In the genomic region with DNA sequence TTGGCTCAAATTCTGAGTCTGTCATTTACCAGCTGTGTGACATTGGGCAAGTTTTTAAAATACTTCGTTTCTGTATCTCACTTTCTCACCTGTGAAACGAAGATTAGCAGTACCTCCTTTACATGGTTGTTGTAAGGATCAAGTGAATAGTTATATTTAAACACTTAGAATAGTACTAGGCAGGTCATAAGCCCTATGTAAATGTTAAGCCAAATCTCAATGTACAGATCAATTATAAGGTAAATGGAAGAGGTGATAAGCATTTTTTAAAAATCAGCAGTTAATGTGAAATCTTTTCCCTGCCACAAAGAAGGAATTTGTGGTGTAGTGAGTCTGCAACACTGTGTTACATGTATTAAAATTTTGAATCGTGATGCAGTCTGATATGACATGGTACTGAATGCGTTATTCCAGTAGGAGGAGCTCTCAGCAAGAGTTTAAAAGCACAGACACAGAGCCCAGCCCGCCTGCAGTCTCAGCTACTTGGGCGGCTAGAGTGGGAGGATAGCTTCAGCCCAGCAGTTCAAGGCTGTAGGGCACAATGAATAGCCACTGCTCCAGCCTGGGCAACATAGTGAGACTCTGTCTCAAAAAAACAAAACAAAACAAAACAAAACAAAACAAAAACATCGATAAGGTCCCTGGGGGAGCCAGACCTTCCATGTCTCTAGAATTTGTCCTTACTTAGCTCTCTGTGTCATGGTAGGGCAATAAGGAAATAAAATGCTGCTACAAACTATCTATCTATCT, we compare ENCODE assay signal across 8 cellular contexts. TPM values are rescaled to one million over a fixed set of nuclear protein-coding genes. Genes with fewer than 3 reads are reported as not detected.
DNase-seq lines count a peak whose midpoint lies in the region; ATAC-seq and TF ChIP-seq lines count a peak whose summit lies in the region.

No MANE protein-coding gene starts in this region.

- ATAC-seq in GM21723 (IDR thresholded peaks at IDR 0.05; ENCODE audit: unreplicated experiment) (peak; percentile 93), gastroesophageal sphincter (peak; percentile 92), HG02970 (IDR thresholded peaks at IDR 0.05; ENCODE audit: low FRiP score, unreplicated experiment) (no peak)
- ATAC-seq in activated T-helper 17 cell treated with anti-CD3 and anti-CD28 coated beads, Interleukin-2, amount 50 U/mL, for 72 hours (replicated peaks) = peak; percentile 99

- no peak for TF ChIP-seq POLR2A in gastroesophageal sphincter (IDR thresholded peaks at IDR 0.05)

- H3K14ac ChIP-seq in trophoblast cell (ENCODE audit: low read length) = no peak overlapping the region

- no peak overlapping the region for H3K4me3 ChIP-seq in gastroesophageal sphincter
- no peak overlapping the region for H3K4me3 ChIP-seq in trophoblast cell (ENCODE audit: low read depth, low read length)

- no peak overlapping the region for H3K23ac ChIP-seq in trophoblast cell (ENCODE audit: low read length)

- no peaks in the 10 kb centered on the region for H3K79me2 ChIP-seq in trophoblast cell (ENCODE audit: control insufficient read depth, insufficient read depth, low read length, poor library complexity)

- H3K36me3 Mint-ChIP-seq in activated T-helper 17 cell treated with anti-CD3 and anti-CD28 coated beads, Interleukin-2, amount 50 U/mL, for 72 hours (ENCODE audit: low read depth) = no peaks in the 10 kb centered on the region

- no peaks in the 10 kb centered on the region for H3K9me3 Mint-ChIP-seq in activated T-helper 17 cell treated with anti-CD3 and anti-CD28 coated beads, Interleukin-2, amount 50 U/mL, for 72 hours

- H3K27me3 ChIP-seq in gastroesophageal sphincter (no peaks in the 10 kb centered on the region), trophoblast cell (ENCODE audit: insufficient read depth, low read length) (no peaks in the 10 kb centered on the region)

- peak; percentile 38 to 72 (median 60) for TF ChIP-seq CTCF in gastroesophageal sphincter (IDR thresholded peaks at IDR 0.05)

- DNase-seq in GF-D8 (lab: John Stamatoyannopoulos, UW) = peak; percentile 27
- DNase-seq in KBM-7 = peak; percentile 85
- DNase-seq in OCI-M1 (lab: John Stamatoyannopoulos, UW) = peak; percentile 94
- DNase-seq in trophoblast cell = peak; percentile 78 to 87

- H3K79me1 ChIP-seq in trophoblast cell (ENCODE audit: low read length) = no peaks in the 10 kb centered on the region

- H2BK120ac ChIP-seq in trophoblast cell (ENCODE audit: insufficient read depth, low read length, poor library complexity) = no peak overlapping the region

- H4K8ac ChIP-seq in trophoblast cell (ENCODE audit: low read depth, low read length) = no peak overlapping the region

- H2BK12ac ChIP-seq in trophoblast cell (ENCODE audit: low read length) = no peak overlapping the region

- H3K4me1 ChIP-seq in gastroesophageal sphincter (no peaks in the 10 kb centered on the region), trophoblast cell (ENCODE audit: control insufficient read depth in 1 of 2, insufficient read depth in 2 of 2, low read length in 2 of 2) (no peaks in the 10 kb centered on the region)

- WGBS in gastroesophageal sphincter (ENCODE audit: low coverage in 1 of 2), 2 donors = 8 to 17% methylated on average over 6 to 7 of the region's 7 CpGs
- WGBS in trophoblast cell (ENCODE audit: extremely low coverage, insufficient coverage, insufficient read length) = no CpG with 5 or more reads among the region's 7 CpGs

- no peak overlapping the region for H3K9ac ChIP-seq in trophoblast cell (ENCODE audit: low read length)

- H3K4ac ChIP-seq in trophoblast cell (ENCODE audit: low read depth, low read length) = no peak overlapping the region

- no peaks in the 10 kb centered on the region for H3K9me3 ChIP-seq in gastroesophageal sphincter
- peaks cover 3% of the 10 kb centered on the region for H3K9me3 ChIP-seq in trophoblast cell (ENCODE audit: insufficient read depth, low read depth, low read length)

- TF ChIP-seq EP300 in gastroesophageal sphincter (IDR thresholded peaks at IDR 0.05) = no peak

- H3K27me3 Mint-ChIP-seq in activated T-helper 17 cell treated with anti-CD3 and anti-CD28 coated beads, Interleukin-2, amount 50 U/mL, for 72 hours = no peaks in the 10 kb centered on the region

- H3K27ac ChIP-seq in gastroesophageal sphincter = no peak overlapping the region
- H3K27ac ChIP-seq in trophoblast cell (ENCODE audit: low read depth, low read length) = no peak overlapping the region

- no peak overlapping the region for H3K4me3 Mint-ChIP-seq in activated T-helper 17 cell treated with anti-CD3 and anti-CD28 coated beads, Interleukin-2, amount 50 U/mL, for 72 hours

- no peak overlapping the region for H3K4me2 ChIP-seq in trophoblast cell (ENCODE audit: low read length)

- no peaks in the 10 kb centered on the region for H3K36me3 ChIP-seq in gastroesophageal sphincter
- no peaks in the 10 kb centered on the region for H3K36me3 ChIP-seq in trophoblast cell (ENCODE audit: control insufficient read depth in 1 of 2, insufficient read depth in 2 of 2, low read length in 2 of 2)

- no peak overlapping the region for H3K18ac ChIP-seq in trophoblast cell (ENCODE audit: low read length)

- H2BK5ac ChIP-seq in trophoblast cell (ENCODE audit: low read depth, low read length, poor library complexity) = no peak overlapping the region

- H2AK5ac ChIP-seq in trophoblast cell (ENCODE audit: low read length) = no peak overlapping the region

- H2AFZ ChIP-seq in trophoblast cell (ENCODE audit: insufficient read depth, low read length, poor library complexity) = no peak overlapping the region

- H3K4me1 Mint-ChIP-seq in activated T-helper 17 cell treated with anti-CD3 and anti-CD28 coated beads, Interleukin-2, amount 50 U/mL, for 72 hours = no peaks in the 10 kb centered on the region

- no peak overlapping the region for H3K27ac Mint-ChIP-seq in activated T-helper 17 cell treated with anti-CD3 and anti-CD28 coated beads, Interleukin-2, amount 50 U/mL, for 72 hours

- H4K91ac ChIP-seq in trophoblast cell (ENCODE audit: low read depth, low read length) = no peak overlapping the region

- H4K12ac ChIP-seq in trophoblast cell (ENCODE audit: low read depth, low read length) = no peak overlapping the region

- in situ Hi-C loops in KBM-7 (cut with MboI; ENCODE audit: low pct_unique_long_range_greater_than_20kb, low sequenced_read_pairs) = loop anchor here (25.0 kb wide), 2 partner anchors 473 to 773 kb away; no protein-coding TSS in a partner anchor

RNA-seq across cellular contexts. Expression of a gene that starts 46.0 kb away (rescaled TPM):
- total RNA-seq in activated T-helper 17 cell treated with anti-CD3 and anti-CD28 coated beads, Interleukin-2, amount 50 U/mL, for 72 hours = 10 to 100 TPM; 11.8 to 19.8 TPM
- 10 to 100 TPM in 2 of 4 donors, 1 to 10 TPM in 2; 7.9 to 19.4 (median 10.4) TPM for total RNA-seq in gastroesophageal sphincter
- 35.9 and 37.4 TPM in 2 replicates for polyA plus RNA-seq in trophoblast cell (2013)

RNA-seq across cellular contexts. Expression of a gene that starts 46.0 kb away (rescaled TPM):
- total RNA-seq in activated T-helper 17 cell treated with anti-CD3 and anti-CD28 coated beads, Interleukin-2, amount 50 U/mL, for 72 hours = 1 to 10 TPM; 4.3 to 6.4 TPM
- 10 to 100 TPM; 22.9 to 36.5 (median 27.8) TPM for total RNA-seq in gastroesophageal sphincter
- polyA plus RNA-seq in trophoblast cell (2013) = 4.9 and 5.2 TPM in 2 replicates

Comparison
In these comparisons a context has a peak if more than half of its experiments do, and no peak if none do; other contexts are left out.
1. DNase-seq: peak in every context shown above with its lines; median percentile 94 in OCI-M1; 85 in KBM-7; 82 in trophoblast cell; 27 in GF-D8.